ENCODE assay signal across 20 cellular contexts in the genomic region with DNA sequence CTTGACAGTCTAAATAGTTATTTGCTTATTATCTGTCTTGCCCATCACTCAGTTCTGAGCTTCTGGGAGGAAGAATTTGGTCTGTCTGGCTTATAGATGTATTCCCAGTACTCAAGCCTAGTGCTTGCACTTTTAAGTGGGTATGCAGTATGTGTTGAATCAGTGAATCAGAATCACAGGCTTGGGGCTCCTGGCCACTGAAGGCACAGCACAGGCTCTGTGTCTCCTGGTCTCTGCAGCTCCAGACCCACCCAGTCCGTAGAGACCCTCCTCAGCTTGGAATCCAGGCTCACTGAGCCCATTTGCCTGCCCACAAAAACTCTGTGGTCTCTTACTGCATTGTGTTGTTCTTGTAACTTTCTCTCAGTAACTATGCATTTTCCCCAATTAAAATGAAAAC. TPM values are rescaled to one million over a fixed set of nuclear protein-coding genes. Genes with fewer than 3 reads are reported as not detected.
A peak's percentile ranks its signal among the peaks of the same experiment; 100 is the strongest.
DNase-seq lines count a peak whose midpoint lies in the region; ATAC-seq, FAIRE-seq and TF ChIP-seq lines count a peak whose summit lies in the region.
"Had no signal": no experiment of that assay in that cellular context is flagged by ENCODE, and none has a peak within 500 bp of the region (broad histone marks: within the 10 kb centered on the region; RNA-seq: fewer than 3 reads in every experiment).

No MANE protein-coding gene starts in this region.

- H3K27ac ChIP-seq in HepG2 (ENCODE audit: extremely low read length, insufficient read depth, low read length) (no peak overlapping the region), right lobe of liver (no peak overlapping the region), H1 (ENCODE audit: low read depth, low read length) (no peak overlapping the region), A673 (ENCODE audit: low read depth, low read length, poor library complexity, severe bottlenecking) (no peak overlapping the region)
- H3K27ac ChIP-seq: HL-60 had no signal

- TF ChIP-seq POLR2A in HepG2 (IDR thresholded peaks at IDR 0.05; ENCODE audit: insufficient read depth in 1 of 2, low read depth in 2 of 2, low read length in 2 of 2): no peak
- TF ChIP-seq POLR2A in right lobe of liver (IDR thresholded peaks at IDR 0.05): no peak
- TF ChIP-seq POLR2A in H1 (IDR thresholded peaks at IDR 0.05; ENCODE audit: control extremely low read depth in 1 of 2, low read depth in 2 of 2, low read length in 2 of 2): no peak

- no peaks in the 10 kb centered on the region; the same call in 1 of the 2 replicates for H3K23me2 ChIP-seq in H1 (ENCODE audit: low read depth, low read length)

- no peaks in the 10 kb centered on the region for H3K79me2 ChIP-seq in HepG2 (ENCODE audit: insufficient read depth, low read length)
- H3K79me2 ChIP-seq in H1 (ENCODE audit: control insufficient read depth in 1 of 2, insufficient read depth in 2 of 2, low read length in 2 of 2): no peaks in the 10 kb centered on the region

- H3K9ac ChIP-seq in HepG2 (ENCODE audit: insufficient read depth, low read depth, low read length) (no peak overlapping the region), H1 (replicated peaks in 1 of 4; ENCODE audit: extremely low read depth in 1 of 4, low read depth in 3 of 4, low read length in 3 of 4) (no peak overlapping the region)

- no peak overlapping the region for H3K56ac ChIP-seq in H1 (replicated peaks; ENCODE audit: insufficient read length, low read depth, low read length)

- BruUV-seq in HepG2 (replicated peaks; lab: Mats Ljungman, UMichigan) (no TSS peak), A673 (replicated peaks; lab: Mats Ljungman, UMichigan) (no TSS peak)

- CTCF ChIA-PET in HepG2 (lab: Yijun Ruan, JAX; ENCODE audit: low intra/inter-chr PET ratio, low total read pairs): no interaction called here
- CTCF ChIA-PET in H1 (lab: Charles Lee; ENCODE audit: partially characterized antibody): interaction anchor here (0.7 to 1.5 kb wide), 3 partner anchors 8 to 51 kb away, joined by 3 to 4 read pairs (median 4); no protein-coding TSS in a partner anchor
- CTCF ChIA-PET in A673 (lab: Charles Lee): no interaction called here

- no peak overlapping the region for H4K91ac ChIP-seq in H1 (replicated peaks; ENCODE audit: insufficient read length, low read length)

- H2BK120ac ChIP-seq in H1 (replicated peaks; ENCODE audit: low read depth, low read length): no peak overlapping the region

- in situ Hi-C loops in HepG2 (cut with HindIII; ENCODE audit: extremely low pct_ligation_motif_present, low pct_unique_long_range_greater_than_20kb): no loop called here

- H3K23ac ChIP-seq in H1 (ENCODE audit: insufficient read length): no peak overlapping the region

- H3K14ac ChIP-seq in H1 (ENCODE audit: insufficient read length): no peak overlapping the region

- H2AK5ac ChIP-seq in H1 (ENCODE audit: low read depth, low read length): no peak overlapping the region

- no peak overlapping the region for H3K18ac ChIP-seq in H1 (ENCODE audit: extremely low read depth, low read length)

- no peak overlapping the region; a peak in 1 of 6 replicates for H3K4me3 ChIP-seq in HepG2 (replicated peaks in 1 of 3; ENCODE audit: insufficient read depth in 1 of 3, low read depth in 2 of 3, low read length in 3 of 3)
- no peak overlapping the region for H3K4me3 ChIP-seq in right lobe of liver
- H3K4me3 ChIP-seq in H1 (ENCODE audit: extremely low read depth in 1 of 4, insufficient read depth in 2 of 4, low read depth in 3 of 4, low read length in 4 of 4): no peak overlapping the region
- no peak overlapping the region for H3K4me3 ChIP-seq in A673 (ENCODE audit: low read depth, low read length, poor library complexity, severe bottlenecking)
- H3K4me3 ChIP-seq: GM12878 had no signal

- H3K79me1 ChIP-seq in H1 (ENCODE audit: low read depth, low read length): no peaks in the 10 kb centered on the region

- H2BK20ac ChIP-seq in H1 (ENCODE audit: low read length): no peak overlapping the region

- H3K9me3 ChIP-seq in HepG2 (ENCODE audit: low read length): no peaks in the 10 kb centered on the region
- H3K9me3 ChIP-seq in right lobe of liver: no peaks in the 10 kb centered on the region
- H3K9me3 ChIP-seq in H1 (ENCODE audit: insufficient read depth in 2 of 2, low read depth in 1 of 2, low read length in 1 of 2): no peaks in the 10 kb centered on the region
- no peaks in the 10 kb centered on the region for H3K9me3 ChIP-seq in A673 (ENCODE audit: low read depth, low read length, poor library complexity, severe bottlenecking)
- H3K9me3 ChIP-seq: BE2C had no signal

- TF ChIP-seq CTCF in HepG2 (CRISPR knock-in tag; IDR thresholded peaks at IDR 0.05) (no peak), right lobe of liver (IDR thresholded peaks at IDR 0.05) (no peak), H1 (IDR thresholded peaks at IDR 0.05; ENCODE audit: control extremely low read depth in 1 of 3, insufficient read depth in 1 of 3, low read depth in 1 of 3, low read length in 3 of 3) (no peak), A673 (conservative IDR thresholded peaks at IDR 0.05; ENCODE audit: low read depth, low read length) (no peak)

- no peak overlapping the region for H2BK15ac ChIP-seq in H1 (ENCODE audit: low read length)

- no peak overlapping the region for H4K5ac ChIP-seq in H1 (ENCODE audit: insufficient read length, low read depth, low read length)

- H3K4me2 ChIP-seq in HepG2 (ENCODE audit: low read depth, low read length) (peak overlapping the region; percentile 18; the same call in 1 of the 2 replicates), H1 (ENCODE audit: insufficient read depth in 1 of 2, low read depth in 2 of 2, low read length in 2 of 2) (no peak overlapping the region)

- H3K4me1 ChIP-seq in HepG2 (ENCODE audit: insufficient read depth, low read length) (peaks cover 9% of the 10 kb centered on the region), right lobe of liver (no peaks in the 10 kb centered on the region), H1 (replicated peaks in 1 of 4; ENCODE audit: control insufficient read depth in 3 of 4, insufficient read depth in 4 of 4, low read length in 3 of 4) (0 out of 7 replicates have a peak, but pooled peaks cover 0 to 2% (median 0%) of the 10 kb centered on the region in 4 experiments), A673 (ENCODE audit: insufficient read depth, low read length, poor library complexity, severe bottlenecking) (no peaks in the 10 kb centered on the region)
- H3K4me1 ChIP-seq: BE2C had no signal

- no peak overlapping the region for H2BK5ac ChIP-seq in H1 (ENCODE audit: low read depth, low read length)

- no peak for TF ChIP-seq RAD21 in HepG2 (CRISPR knock-in tag; IDR thresholded peaks at IDR 0.05)
- no peak for TF ChIP-seq RAD21 in H1 (IDR thresholded peaks at IDR 0.05 in 1 of 2, conservative IDR thresholded peaks at IDR 0.05 in 1 of 2; ENCODE audit: low read depth in 2 of 2, low read length in 2 of 2)

- H2AFZ ChIP-seq in HepG2 (ENCODE audit: low read length) (no peak overlapping the region), H1 (ENCODE audit: low read length) (peak overlapping the region; percentile 90)

- WGBS in HepG2 (ENCODE audit: low lambda C conversion rate): 27% methylated on average over 1 of the region's 1 CpG
- WGBS in right lobe of liver (ENCODE audit: insufficient coverage, low coverage, low lambda C conversion rate, missing lambda C conversion rate): 83% methylated on average over 1 of the region's 1 CpG
- 67% methylated on average over 1 of the region's 1 CpG; no CpG with 5 or more reads in 1 of the 2 experiments for WGBS in H1 (ENCODE audit: extremely low coverage in 1 of 2, insufficient coverage in 1 of 2, insufficient read length in 1 of 2, insufficient replicate concordance in 2 of 2, low coverage in 1 of 2, low lambda C conversion rate in 2 of 2, missing lambda C conversion rate in 1 of 2), 2 experiments

- FAIRE-seq in HepG2 (lab: Jason Lieb, UNC): no peak
- FAIRE-seq in H1 (lab: Jason Lieb, UNC): no peak
- FAIRE-seq: GM12878 had no signal

- intact Hi-C loops in HepG2 (cut with micrococcal nuclease; ENCODE audit: unreplicated experiment) (no loop called here), right lobe of liver (cut with DNase I) (no loop called here), A673 (cut with micrococcal nuclease; ENCODE audit: unreplicated experiment) (no loop called here)

- TF ChIP-seq EP300 in HepG2 (IDR thresholded peaks at IDR 0.05; ENCODE audit: low read depth in 2 of 2, low read length in 2 of 2): no peak
- TF ChIP-seq EP300 in HepG2 (CRISPR knock-in tag; IDR thresholded peaks at IDR 0.05; ENCODE audit: borderline replicate concordance): no peak
- TF ChIP-seq EP300 in H1 (IDR thresholded peaks at IDR 0.05; ENCODE audit: borderline replicate concordance in 1 of 2, low read depth in 2 of 2, low read length in 2 of 2): no peak

- H4K20me1 ChIP-seq in HepG2 (ENCODE audit: insufficient read depth, low read length): no peaks in the 10 kb centered on the region
- no peaks in the 10 kb centered on the region for H4K20me1 ChIP-seq in H1 (replicated peaks in 1 of 2; ENCODE audit: control insufficient read depth in 1 of 2, insufficient read depth in 2 of 2, low read length in 2 of 2)

- H2BK12ac ChIP-seq in H1 (ENCODE audit: low read depth, low read length): no peak overlapping the region

- ATAC-seq in HepG2 (peak; percentile 65), right lobe of liver (no peak)
- ATAC-seq: GM12878 had no signal

- POLR2A ChIA-PET in HepG2 (lab: Yijun Ruan, JAX): no interaction called here
- POLR2A ChIA-PET in H1 (lab: Charles Lee; ENCODE audit: partially characterized antibody): interaction anchor here (1.0 kb wide), 1 partner anchor 19 kb away, joined by 3 read pairs; the partner anchor contains the start of gene CFAP20
- POLR2A ChIA-PET in A673 (lab: Charles Lee; ENCODE audit: low non-redundant PET): no interaction called here

- no peaks in the 10 kb centered on the region for H3K27me3 ChIP-seq in HepG2 (ENCODE audit: control insufficient read depth in 1 of 2, insufficient read depth in 2 of 2, low read length in 2 of 2)
- no peaks in the 10 kb centered on the region for H3K27me3 ChIP-seq in right lobe of liver
- no peaks in the 10 kb centered on the region for H3K27me3 ChIP-seq in H1 (replicated peaks in 1 of 4; ENCODE audit: control insufficient read depth in 3 of 4, extremely low read depth in 1 of 4, insufficient read depth in 3 of 4, low read length in 3 of 4)
- H3K27me3 ChIP-seq in A673 (replicated peaks; ENCODE audit: insufficient read depth, low read depth, low read length, poor library complexity): no peaks in the 10 kb centered on the region
- H3K27me3 ChIP-seq: BE2C had no signal

- no peak overlapping the region for H3K4ac ChIP-seq in H1 (replicated peaks; ENCODE audit: insufficient read length, low read depth, low read length)

- no peak overlapping the region for H4K8ac ChIP-seq in H1 (ENCODE audit: extremely low read depth, insufficient read depth, low read length)

- no peaks in the 10 kb centered on the region for H3K36me3 ChIP-seq in HepG2 (replicated peaks in 1 of 2; ENCODE audit: control insufficient read depth in 1 of 2, insufficient read depth in 2 of 2, low read length in 2 of 2)
- H3K36me3 ChIP-seq in right lobe of liver: no peaks in the 10 kb centered on the region
- no peaks in the 10 kb centered on the region for H3K36me3 ChIP-seq in H1 (ENCODE audit: control insufficient read depth in 2 of 4, insufficient read depth in 4 of 4, low read length in 3 of 4)
- no peaks in the 10 kb centered on the region for H3K36me3 ChIP-seq in A673 (ENCODE audit: insufficient read depth, low read length, poor library complexity, severe bottlenecking)
- H3K36me3 ChIP-seq: BE2C had no signal

- DNase-seq in HepG2 (ENCODE audit: low spot score) (no peak), right lobe of liver (no peak), H1 (ENCODE audit: low read depth in 1 of 2, low spot score in 2 of 2) (no peak), islet precursor cell (peak; percentile 51), A673 (ENCODE audit: low spot score) (no peak), NCI-H345 treated with DMSO at 0.1 percent for 48 hours (lab: John Stamatoyannopoulos, UW; ENCODE audit: unreplicated experiment) (no peak), hippocampal formation (lab: John Stamatoyannopoulos, UW) (no peak)
- DNase-seq: 8988T; BE2C; C1 segment of cervical spinal cord; CD4-positive, CD25-positive, alpha-beta regulatory T cell; CD8-positive, alpha-beta memory T cell; COR-L47; DMS 273 treated with DMSO at 0.1 percent for 48 hours; DMS53; DND-41; EL; IMR-90 had no signal

RNA-seq across cellular contexts. Expression of gene CFAP20, which starts 19.3 kb away (rescaled TPM):
- total RNA-seq in HepG2 (2016; rRNA removed; fragmentation: Illumina TruSeq; extraction: Trizol) (87.4 and 103 TPM in 2 replicates), right lobe of liver (10 to 100 TPM in 5 of 6 experiments, 1 to 10 TPM in 1; 7.8 to 38.7 (median 18.1) TPM), A673 (2021) (66.3 and 81.6 TPM in 2 replicates)
- total RNA-seq in HepG2 (2016; cell fraction: cytosol; rRNA removed; fragmentation: Illumina TruSeq; extraction: Trizol; ENCODE audit: low read depth): 20.4 and 23.7 TPM in 2 replicates
- total RNA-seq in HepG2 (2016; cell fraction: insoluble cytoplasmic fraction; rRNA removed; fragmentation: Illumina TruSeq; extraction: Trizol): 90.5 and 106 TPM in 2 replicates
- total RNA-seq in HepG2 (2016; cell fraction: membrane; rRNA removed; fragmentation: Illumina TruSeq; extraction: Trizol): 20.9 and 22.6 TPM in 2 replicates
- 54.6 and 63.8 TPM in 2 replicates for total RNA-seq in HepG2 (2016; cell fraction: nucleus; rRNA removed; fragmentation: Illumina TruSeq; extraction: Trizol)
- polyA plus RNA-seq in HepG2 (2011; rRNA removed) (62.3 and 73.1 TPM in 2 replicates), H1 (2011; rRNA removed) (65.4 and 74.2 TPM in 2 replicates)
- polyA plus RNA-seq in HepG2 (2011; cell fraction: cytosol; rRNA removed): 55.6 and 61.8 TPM in 2 replicates
- 43.8 and 64.6 TPM in 2 replicates for polyA plus RNA-seq in HepG2 (2011; cell fraction: nucleus; rRNA removed)
- polyA plus RNA-seq in HepG2 (2012): 38.8 and 48.5 TPM in 2 replicates
- 8.6 and 8.9 TPM in 2 replicates for polyA plus RNA-seq in HepG2 (2016; cell fraction: cytosol; fragmentation: Illumina TruSeq; extraction: Trizol; ENCODE audit: low read depth)
- 99.6 and 104 TPM in 2 replicates for polyA plus RNA-seq in HepG2 (2016; cell fraction: insoluble cytoplasmic fraction; fragmentation: Illumina TruSeq; extraction: Trizol; ENCODE audit: low read depth)
- polyA plus RNA-seq in HepG2 (2016; cell fraction: membrane; fragmentation: Illumina TruSeq; extraction: Trizol; ENCODE audit: low read depth): 10.4 and 12.5 TPM in 2 replicates
- 91.7 and 107 TPM in 2 replicates for polyA plus RNA-seq in HepG2 (2016; cell fraction: nucleus; fragmentation: Illumina TruSeq; extraction: Trizol; ENCODE audit: insufficient read depth, low read depth)
- 62.6 and 62.7 TPM in 2 replicates for polyA minus RNA-seq in HepG2 (2011; rRNA and poly(A)+ RNA removed; ENCODE audit: low replicate concordance)
- polyA minus RNA-seq in HepG2 (2011; cell fraction: cytosol; rRNA and poly(A)+ RNA removed): 32.8 and 51.6 TPM in 2 replicates
- polyA minus RNA-seq in HepG2 (2011; cell fraction: nucleus; rRNA and poly(A)+ RNA removed): 30.4 and 37.3 TPM in 2 replicates
- total RNA-seq in H1 (2021; fragmentation: NEBNext Ultra II Directional; extraction: Animal tissue kit (Norgen Biotek cat#: 25700)): 43.4 and 45.6 TPM in 2 replicates
- 67.2 TPM for polyA plus RNA-seq in H1 (2011; cell fraction: cytosol; rRNA removed)
- polyA plus RNA-seq in H1 (2011; cell fraction: nucleus; rRNA removed): 48.5 TPM
- 44.2 to 53.6 TPM (median 49.8 TPM) in 4 replicates for polyA plus RNA-seq in H1 (2012, experiment 1 of 2)
- polyA plus RNA-seq in H1 (2012, experiment 2 of 2): 35.8 TPM
- polyA plus RNA-seq in H1 (2013, experiment 1 of 2): 53.7 TPM
- 56.7 TPM for polyA plus RNA-seq in H1 (2013, experiment 2 of 2)
- polyA minus RNA-seq in H1 (2011; rRNA and poly(A)+ RNA removed): 46.3 and 62.7 TPM in 2 replicates
- 61.6 TPM for polyA minus RNA-seq in H1 (2011; cell fraction: cytosol; rRNA and poly(A)+ RNA removed)
- 28.6 TPM for polyA minus RNA-seq in H1 (2011; cell fraction: nucleus; rRNA and poly(A)+ RNA removed)

RNA-seq across cellular contexts. Expression of gene CSNK2A2, which starts 49.4 kb away (rescaled TPM):
- 46.4 and 75.8 TPM in 2 replicates for total RNA-seq in HepG2 (2016; rRNA removed; fragmentation: Illumina TruSeq; extraction: Trizol)
- total RNA-seq in HepG2 (2016; cell fraction: cytosol; rRNA removed; fragmentation: Illumina TruSeq; extraction: Trizol; ENCODE audit: low read depth): 7.9 and 10.0 TPM in 2 replicates
- total RNA-seq in HepG2 (2016; cell fraction: insoluble cytoplasmic fraction; rRNA removed; fragmentation: Illumina TruSeq; extraction: Trizol): 45.9 and 69.7 TPM in 2 replicates
- total RNA-seq in HepG2 (2016; cell fraction: membrane; rRNA removed; fragmentation: Illumina TruSeq; extraction: Trizol): 48.2 and 51.0 TPM in 2 replicates
- 55.1 and 62.2 TPM in 2 replicates for total RNA-seq in HepG2 (2016; cell fraction: nucleus; rRNA removed; fragmentation: Illumina TruSeq; extraction: Trizol)
- 48.0 and 56.9 TPM in 2 replicates for polyA plus RNA-seq in HepG2 (2011; rRNA removed)
- polyA plus RNA-seq in HepG2 (2011; cell fraction: cytosol; rRNA removed): 41.5 and 54.0 TPM in 2 replicates
- 27.7 and 32.7 TPM in 2 replicates for polyA plus RNA-seq in HepG2 (2011; cell fraction: nucleus; rRNA removed)
- polyA plus RNA-seq in HepG2 (2012): 83.1 and 84.5 TPM in 2 replicates
- polyA plus RNA-seq in HepG2 (2016; cell fraction: cytosol; fragmentation: Illumina TruSeq; extraction: Trizol; ENCODE audit: low read depth): 16.6 and 17.4 TPM in 2 replicates
- polyA plus RNA-seq in HepG2 (2016; cell fraction: insoluble cytoplasmic fraction; fragmentation: Illumina TruSeq; extraction: Trizol; ENCODE audit: low read depth): 76.7 and 84.0 TPM in 2 replicates
- 43.1 and 47.3 TPM in 2 replicates for polyA plus RNA-seq in HepG2 (2016; cell fraction: membrane; fragmentation: Illumina TruSeq; extraction: Trizol; ENCODE audit: low read depth)
- 77.0 and 77.7 TPM in 2 replicates for polyA plus RNA-seq in HepG2 (2016; cell fraction: nucleus; fragmentation: Illumina TruSeq; extraction: Trizol; ENCODE audit: insufficient read depth, low read depth)
- 80.3 and 103 TPM in 2 replicates for polyA minus RNA-seq in HepG2 (2011; rRNA and poly(A)+ RNA removed; ENCODE audit: low replicate concordance)
- polyA minus RNA-seq in HepG2 (2011; cell fraction: cytosol; rRNA and poly(A)+ RNA removed): 85.8 and 89.6 TPM in 2 replicates
- polyA minus RNA-seq in HepG2 (2011; cell fraction: nucleus; rRNA and poly(A)+ RNA removed): 57.7 and 65.4 TPM in 2 replicates
- 10 to 100 TPM; 24.4 to 29.5 (median 26.8) TPM for total RNA-seq in right lobe of liver
- total RNA-seq in H1 (2021; fragmentation: NEBNext Ultra II Directional; extraction: Animal tissue kit (Norgen Biotek cat#: 25700)): 124 and 128 TPM in 2 replicates
- polyA plus RNA-seq in H1 (2011; rRNA removed): 29.4 and 37.9 TPM in 2 replicates
- 37.1 TPM for polyA plus RNA-seq in H1 (2011; cell fraction: cytosol; rRNA removed)
- 33.0 TPM for polyA plus RNA-seq in H1 (2011; cell fraction: nucleus; rRNA removed)
- 59.7 to 79.1 TPM (median 65.0 TPM) in 4 replicates for polyA plus RNA-seq in H1 (2012, experiment 1 of 2)
- 27.6 TPM for polyA plus RNA-seq in H1 (2012, experiment 2 of 2)
- polyA plus RNA-seq in H1 (2013, experiment 1 of 2): 58.0 TPM
- polyA plus RNA-seq in H1 (2013, experiment 2 of 2): 54.7 TPM
- 148 and 169 TPM in 2 replicates for polyA minus RNA-seq in H1 (2011; rRNA and poly(A)+ RNA removed)
- 74.3 TPM for polyA minus RNA-seq in H1 (2011; cell fraction: cytosol; rRNA and poly(A)+ RNA removed)
- 97.3 TPM for polyA minus RNA-seq in H1 (2011; cell fraction: nucleus; rRNA and poly(A)+ RNA removed)
- total RNA-seq in A673 (2021): 108 and 114 TPM in 2 replicates
